In genomic region chr10:103215601-103216000, GRCh38 we compare ENCODE assay signal across 34 cellular contexts. TPM values are rescaled to one million over a fixed set of nuclear protein-coding genes. Genes with fewer than 3 reads are reported as not detected.
"Had no signal": no experiment of that assay in that cellular context is flagged by ENCODE, and none has a peak within 500 bp of the region (broad histone marks: within the 10 kb centered on the region; RNA-seq: fewer than 3 reads in every experiment).

No MANE protein-coding gene starts in this region.

- H3K4me1 ChIP-seq: esophagus squamous epithelium, left lung, lower lobe of right lung, tibial nerve had no signal

- H3K4me3 ChIP-seq: esophagus squamous epithelium, left lung, lower lobe of right lung, mucosa of descending colon, tibial nerve had no signal

- H3K4me3 Mint-ChIP-seq: activated naive CD4-positive, alpha-beta T cell treated with anti-CD3 and anti-CD28 coated beads, Interleukin-2, amount 10 ng/mL, durations not matched to agents 7 days and 5 days; activated naive CD8-positive, alpha-beta T cell treated with anti-CD3 and anti-CD28 coated beads, Interleukin-2, amount 10 ng/mL, durations not matched to agents 7 days and 5 days; nephron had no signal

- H3K4me1 Mint-ChIP-seq: activated naive CD4-positive, alpha-beta T cell treated with anti-CD3 and anti-CD28 coated beads, Interleukin-2, amount 10 ng/mL, durations not matched to agents 7 days and 5 days; activated naive CD8-positive, alpha-beta T cell treated with anti-CD3 and anti-CD28 coated beads, Interleukin-2, amount 10 ng/mL, durations not matched to agents 7 days and 5 days had no signal

- H3K27me3 ChIP-seq: esophagus squamous epithelium, left lung, neutrophil, tibial nerve had no signal

- H3K27ac ChIP-seq: epithelial cell of prostate, esophagus squamous epithelium, left lung, lower lobe of right lung, neutrophil, tibial nerve, VCaP had no signal

- DNase-seq: activated CD4-positive, alpha-beta T cell treated with anti-CD3 and anti-CD28 coated beads for 48 hours; activated CD4-positive, alpha-beta T cell treated with anti-CD3 and anti-CD28 coated beads, Interleukin-2, amount 50 U/mL, for 48 hours; activated CD8-positive, alpha-beta memory T cell treated with anti-CD3 and anti-CD28 coated beads for 24 hours; activated effector memory CD4-positive, alpha-beta T cell treated with Interleukin-2 at 50 U/mL for 16 hours; activated naive CD4-positive, alpha-beta T cell treated with anti-CD3 and anti-CD28 coated beads, Interleukin-2, amount 10 ng/mL, durations not matched to agents 7 days and 5 days; activated naive CD8-positive, alpha-beta T cell treated with anti-CD3 and anti-CD28 coated beads, Interleukin-2, amount 10 ng/mL, durations not matched to agents 7 days and 5 days; amniotic stem cell; central memory CD4-positive, alpha-beta T cell; dermis blood vessel endothelial cell; effector CD4-positive, alpha-beta T cell; esophagus squamous epithelium; foreskin melanocyte; left lung; lower lobe of right lung; mesendoderm; mucosa of descending colon; retina; stimulated activated CD4-positive, alpha-beta T cell treated with anti-CD3 and anti-CD28 coated beads, Interleukin-15, amount 100 ng/mL, for 24 hours; stimulated activated CD4-positive, alpha-beta T cell treated with anti-CD3 and anti-CD28 coated beads, Interleukin-2, amount 100 ng/mL, for 24 hours; stimulated activated naive CD4-positive, alpha-beta T cell treated with Interleukin-2 at 50 U/mL for 16 hours had no signal

- H3K27me3 Mint-ChIP-seq: activated naive CD8-positive, alpha-beta T cell treated with anti-CD3 and anti-CD28 coated beads, Interleukin-2, amount 10 ng/mL, durations not matched to agents 7 days and 5 days had no signal

- H3K36me3 Mint-ChIP-seq: activated naive CD4-positive, alpha-beta T cell treated with anti-CD3 and anti-CD28 coated beads, Interleukin-2, amount 10 ng/mL, durations not matched to agents 7 days and 5 days; activated naive CD8-positive, alpha-beta T cell treated with anti-CD3 and anti-CD28 coated beads, Interleukin-2, amount 10 ng/mL, durations not matched to agents 7 days and 5 days had no signal

- H3K27ac Mint-ChIP-seq: activated naive CD4-positive, alpha-beta T cell treated with anti-CD3 and anti-CD28 coated beads, Interleukin-2, amount 10 ng/mL, durations not matched to agents 7 days and 5 days; activated naive CD8-positive, alpha-beta T cell treated with anti-CD3 and anti-CD28 coated beads, Interleukin-2, amount 10 ng/mL, durations not matched to agents 7 days and 5 days had no signal

- H3K36me3 ChIP-seq: esophagus squamous epithelium, left lung, lower lobe of right lung, neutrophil, tibial nerve had no signal

- ATAC-seq: activated CD4-positive, CD25-positive, alpha-beta regulatory T cell treated with anti-CD3 and anti-CD28 coated beads, Interleukin-2, amount 50 U/mL, for 24 hours; left lung; lower lobe of right lung; mucosa of descending colon had no signal

- H3K9me3 ChIP-seq: neutrophil had no signal

- FAIRE-seq: endometrium, islet of Langerhans had no signal

RNA-seq across cellular contexts. Expression of gene RPEL1, which starts 30.1 kb away (rescaled TPM):
- total RNA-seq: activated naive CD8-positive, alpha-beta T cell treated with anti-CD3 and anti-CD28 coated beads, Interleukin-2, amount 10 ng/mL, durations not matched to agents 7 days and 5 days; esophagus squamous epithelium; glomerular endothelial cell; myocyte; osteocyte; posterior vena cava; T-helper 1 cell treated with Interleukin-12 subunit alpha and Interleukin-12 subunit beta and Interleukin-4 antibody, amounts not matched to agents 30 ng/mL and 1 ng/mL, for 36 hours; temporal lobe; tibial nerve had no signal
